16 cellular contexts compared by ENCODE assay signal in genomic region chr3:195302436-195302835, GRCh38. TPM values are rescaled to one million over a fixed set of nuclear protein-coding genes. Genes with fewer than 3 reads are reported as not detected.
DNase-seq lines count a peak whose midpoint lies in the region; ATAC-seq and TF ChIP-seq lines count a peak whose summit lies in the region.
"Had no signal": no experiment of that assay in that cellular context is flagged by ENCODE, and none has a peak within 500 bp of the region (broad histone marks: within the 10 kb centered on the region; RNA-seq: fewer than 3 reads in every experiment).

No MANE protein-coding gene starts in this region.

- TF ChIP-seq CTCF in astrocyte of the spinal cord (IDR thresholded peaks at IDR 0.05; ENCODE audit: low read depth, low read length) (no peak), mesothelial cell of epicardium (IDR thresholded peaks at IDR 0.05; ENCODE audit: unreplicated experiment) (no peak)
- TF ChIP-seq CTCF in CD8-positive, alpha-beta T cell (IDR thresholded peaks at IDR 0.05), result no peak

- H3K36me3 ChIP-seq in mesenchymal stem cell (ENCODE audit: control insufficient read depth in 1 of 2, insufficient read depth in 2 of 2, low read depth in 1 of 2, low read length in 2 of 2), result peaks cover 16 to 78% of the 10 kb centered on the region in 2 experiments
- peaks cover 13% of the 10 kb centered on the region for H3K36me3 ChIP-seq in CD8-positive, alpha-beta T cell (ENCODE audit: insufficient read depth, low read length)

- H2BK12ac ChIP-seq in mesenchymal stem cell (ENCODE audit: low read length in 2 of 2), result no peak overlapping the region

- H3K14ac ChIP-seq in mesenchymal stem cell (ENCODE audit: low read length in 2 of 2), result no peak overlapping the region

- no peak overlapping the region for H3K4me2 ChIP-seq in mesenchymal stem cell (ENCODE audit: low read length, poor library complexity, severe bottlenecking)
- H3K4me2 ChIP-seq: BLaER1, GM23338 had no signal

- H3K79me1 ChIP-seq in mesenchymal stem cell (replicated peaks; ENCODE audit: low read length, poor library complexity, severe bottlenecking), result peaks cover 15% of the 10 kb centered on the region

- no peak overlapping the region for H4K8ac ChIP-seq in mesenchymal stem cell (ENCODE audit: low read length)

- H3K27me3 Mint-ChIP-seq in activated T-cell treated with anti-CD3 and anti-CD28 coated beads, Interleukin-2, amount 50 U/mL, for 72 hours (ENCODE audit: low read depth), result no peaks in the 10 kb centered on the region
- no peaks in the 10 kb centered on the region for H3K27me3 Mint-ChIP-seq in activated T-cell treated with anti-CD3 and anti-CD28 coated beads, Interleukin-2, amount 50 U/mL, for 24 hours
- no peaks in the 10 kb centered on the region for H3K27me3 Mint-ChIP-seq in mesothelial cell of epicardium (ENCODE audit: low read depth)
- H3K27me3 Mint-ChIP-seq in CD8-positive, alpha-beta T cell (ENCODE audit: low read depth), result no peaks in the 10 kb centered on the region

- no peak overlapping the region for H2BK5ac ChIP-seq in mesenchymal stem cell (ENCODE audit: low read depth, low read length, poor library complexity, severe bottlenecking)

- H3K18ac ChIP-seq in mesenchymal stem cell (ENCODE audit: low read depth in 1 of 2, low read length in 2 of 2), result no peak overlapping the region

- peaks cover 1% of the 10 kb centered on the region for H3K4me1 ChIP-seq in mesenchymal stem cell (ENCODE audit: control insufficient read depth, insufficient read depth, low read depth, low read length)
- no peaks in the 10 kb centered on the region for H3K4me1 ChIP-seq in CD8-positive, alpha-beta T cell (ENCODE audit: insufficient read depth, low read length)
- H3K4me1 ChIP-seq: BLaER1 had no signal

- no peak for ATAC-seq in activated T-cell treated with anti-CD3 and anti-CD28 coated beads, Interleukin-2, amount 50 U/mL, for 72 hours (replicated peaks in 1 of 2)
- no peak for ATAC-seq in CD8-positive, alpha-beta T cell
- no peak for ATAC-seq in Right ventricle myocardium inferior
- ATAC-seq: GM23338 had no signal

- no peaks in the 10 kb centered on the region for H3K4me1 Mint-ChIP-seq in activated T-cell treated with anti-CD3 and anti-CD28 coated beads, Interleukin-2, amount 50 U/mL, for 72 hours (ENCODE audit: low read depth)
- H3K4me1 Mint-ChIP-seq in activated T-cell treated with anti-CD3 and anti-CD28 coated beads, Interleukin-2, amount 50 U/mL, for 24 hours (ENCODE audit: low read depth), result no peaks in the 10 kb centered on the region
- no peaks in the 10 kb centered on the region for H3K4me1 Mint-ChIP-seq in mesothelial cell of epicardium
- peaks cover 3% of the 10 kb centered on the region for H3K4me1 Mint-ChIP-seq in CD8-positive, alpha-beta T cell (ENCODE audit: low read depth)
- H3K4me1 Mint-ChIP-seq: GM23338 had no signal

- H3K4me3 ChIP-seq in astrocyte of the spinal cord (ENCODE audit: low read depth, low read length), result no peak overlapping the region
- no peak overlapping the region for H3K4me3 ChIP-seq in mesenchymal stem cell (ENCODE audit: insufficient read depth in 1 of 2, low read depth in 1 of 2, low read length in 2 of 2)
- no peak overlapping the region for H3K4me3 ChIP-seq in CD8-positive, alpha-beta T cell (ENCODE audit: low read depth, low read length)
- H3K4me3 ChIP-seq: BLaER1, GM23338 had no signal

- no peak overlapping the region for H3K4ac ChIP-seq in mesenchymal stem cell (ENCODE audit: low read depth in 1 of 2, low read length in 2 of 2)

- DNase-seq in activated T-cell treated with anti-CD3 and anti-CD28 coated beads, Interleukin-2, amount 50 U/mL, for 72 hours, result no peak
- no peak for DNase-seq in activated T-cell treated with anti-CD3 and anti-CD28 coated beads, Interleukin-2, amount 50 U/mL, for 24 hours
- DNase-seq in astrocyte of the spinal cord (ENCODE audit: low read depth, low spot score) (peak; percentile 17), mesenchymal stem cell (peak; percentile 13), mesothelial cell of epicardium (ENCODE audit: low spot score in 2 of 2, unreplicated experiment in 2 of 2) (no peak), Right ventricle myocardium inferior (ENCODE audit: missing footprints) (no peak), foreskin melanocyte (no peak)
- DNase-seq in CD8-positive, alpha-beta T cell, result no peak
- DNase-seq: DMS 273 treated with DMSO at 0.1 percent for 48 hours, NCI-H187 treated with DMSO at 0.1 percent for 48 hours, NCI-H345, NCI-H526 treated with DMSO at 0.1 percent for 48 hours, SHP77 treated with DMSO at 0.1 percent for 48 hours had no signal

- peaks cover 0 to under 1% of the 10 kb centered on the region in 2 donors for H3K36me3 Mint-ChIP-seq in activated T-cell treated with anti-CD3 and anti-CD28 coated beads, Interleukin-2, amount 50 U/mL, for 72 hours (ENCODE audit: insufficient read depth in 2 of 2)
- peaks cover 62% of the 10 kb centered on the region for H3K36me3 Mint-ChIP-seq in activated T-cell treated with anti-CD3 and anti-CD28 coated beads, Interleukin-2, amount 50 U/mL, for 24 hours (ENCODE audit: low read depth)
- peaks cover 20% of the 10 kb centered on the region for H3K36me3 Mint-ChIP-seq in mesothelial cell of epicardium
- peaks cover 68% of the 10 kb centered on the region for H3K36me3 Mint-ChIP-seq in CD8-positive, alpha-beta T cell

- CTCF ChIA-PET in CD8-positive, alpha-beta T cell (lab: Charles Lee), result interaction anchor here (0.6 to 0.8 kb wide), 2 partner anchors 10 to 31 kb away, joined by 3 read pairs; no protein-coding TSS in a partner anchor

- H3K4me3 Mint-ChIP-seq in activated T-cell treated with anti-CD3 and anti-CD28 coated beads, Interleukin-2, amount 50 U/mL, for 72 hours, result no peak overlapping the region
- H3K4me3 Mint-ChIP-seq in activated T-cell treated with anti-CD3 and anti-CD28 coated beads, Interleukin-2, amount 50 U/mL, for 24 hours, result no peak overlapping the region
- H3K4me3 Mint-ChIP-seq in mesothelial cell of epicardium, result no peak overlapping the region
- H3K4me3 Mint-ChIP-seq in CD8-positive, alpha-beta T cell, result no peak overlapping the region
- H3K4me3 Mint-ChIP-seq: GM23338 had no signal

- no peak overlapping the region for H4K91ac ChIP-seq in mesenchymal stem cell (ENCODE audit: low read length)

- H3K27ac Mint-ChIP-seq in activated T-cell treated with anti-CD3 and anti-CD28 coated beads, Interleukin-2, amount 50 U/mL, for 72 hours, result peak overlapping the region; percentile 89
- no peak overlapping the region for H3K27ac Mint-ChIP-seq in activated T-cell treated with anti-CD3 and anti-CD28 coated beads, Interleukin-2, amount 50 U/mL, for 24 hours
- H3K27ac Mint-ChIP-seq in mesothelial cell of epicardium, result no peak overlapping the region
- no peak overlapping the region for H3K27ac Mint-ChIP-seq in CD8-positive, alpha-beta T cell
- H3K27ac Mint-ChIP-seq: GM23338 had no signal

- H3K23ac ChIP-seq in mesenchymal stem cell (ENCODE audit: low read length in 2 of 2), result no peak overlapping the region

- intact Hi-C loops in CD8-positive, alpha-beta T cell (cut with DNase I, micrococcal nuclease), result no loop called here
- intact Hi-C loops in Right ventricle myocardium inferior (cut with DNase I), result no loop called here

- WGBS in mesenchymal stem cell, result 96% methylated on average over 2 of the region's 3 CpGs

- POLR2A ChIA-PET in CD8-positive, alpha-beta T cell (lab: Charles Lee), result no interaction called here

- no peak overlapping the region for H2BK120ac ChIP-seq in mesenchymal stem cell (ENCODE audit: low read depth, low read length)

- H3K9me3 ChIP-seq in mesenchymal stem cell (ENCODE audit: control insufficient read depth, low read length), result no peaks in the 10 kb centered on the region
- H3K9me3 ChIP-seq in CD8-positive, alpha-beta T cell (ENCODE audit: low read length), result no peaks in the 10 kb centered on the region
- H3K9me3 ChIP-seq: BLaER1 had no signal

- H3K9ac ChIP-seq in mesenchymal stem cell (ENCODE audit: low read length), result no peak overlapping the region
- H3K9ac ChIP-seq: BLaER1 had no signal

- no peaks in the 10 kb centered on the region for H3K9me3 Mint-ChIP-seq in activated T-cell treated with anti-CD3 and anti-CD28 coated beads, Interleukin-2, amount 50 U/mL, for 72 hours
- H3K9me3 Mint-ChIP-seq in activated T-cell treated with anti-CD3 and anti-CD28 coated beads, Interleukin-2, amount 50 U/mL, for 24 hours, result no peaks in the 10 kb centered on the region
- no peaks in the 10 kb centered on the region for H3K9me3 Mint-ChIP-seq in mesothelial cell of epicardium
- H3K9me3 Mint-ChIP-seq in CD8-positive, alpha-beta T cell, result no peaks in the 10 kb centered on the region
- H3K9me3 Mint-ChIP-seq: GM23338 had no signal

- no peak overlapping the region for H3K27ac ChIP-seq in mesenchymal stem cell (ENCODE audit: low read length, poor library complexity, severe bottlenecking)
- no peak overlapping the region for H3K27ac ChIP-seq in CD8-positive, alpha-beta T cell (ENCODE audit: low read depth, low read length)
- H3K27ac ChIP-seq: 22Rv1, BLaER1 had no signal

- no peak overlapping the region for H2AFZ ChIP-seq in mesenchymal stem cell (ENCODE audit: low read depth, low read length)
- H2AFZ ChIP-seq: GM23338 had no signal

- in situ Hi-C loops in astrocyte of the spinal cord (cut with HindIII; ENCODE audit: low sequenced_read_pairs), result no loop called here

- H2AK5ac ChIP-seq in mesenchymal stem cell (ENCODE audit: low read length, severe bottlenecking), result no peak overlapping the region

- no peaks in the 10 kb centered on the region for H3K27me3 ChIP-seq in mesenchymal stem cell (ENCODE audit: control insufficient read depth in 1 of 2, insufficient read depth in 1 of 2, low read length in 2 of 2)
- H3K27me3 ChIP-seq in CD8-positive, alpha-beta T cell (ENCODE audit: insufficient read depth, low read length), result no peaks in the 10 kb centered on the region
- H3K27me3 ChIP-seq: BLaER1 had no signal

- H2BK15ac ChIP-seq in mesenchymal stem cell (ENCODE audit: low read depth, poor library complexity, severe bottlenecking), result no peak overlapping the region

RNA-seq across cellular contexts. Expression of gene XXYLT1, which starts 31.5 kb away (rescaled TPM):
- 1 to 10 TPM; 6.2 to 6.6 TPM for total RNA-seq in activated T-cell treated with anti-CD3 and anti-CD28 coated beads, Interleukin-2, amount 50 U/mL, for 72 hours
- polyA plus RNA-seq in mesenchymal stem cell (2013, experiment 1 of 2), result 27.1 TPM
- 27.1 TPM for polyA plus RNA-seq in mesenchymal stem cell (2013, experiment 2 of 2)
- 41.2 to 42.9 TPM (median 41.9 TPM) in 3 replicates for total RNA-seq in mesothelial cell of epicardium
- total RNA-seq in CD8-positive, alpha-beta T cell, result 1 to 10 TPM; 3.7 to 4.3 TPM
- total RNA-seq in Right ventricle myocardium inferior, result 2.7 TPM

Comparison
In these comparisons a context has a peak if more than half of its experiments do, and no peak if none do; other contexts are left out.
1. DNase-seq: peak in astrocyte of the spinal cord (single experiment) and mesenchymal stem cell (single experiment); none in activated T-cell treated with anti-CD3 and anti-CD28 coated beads, Interleukin-2, amount 50 U/mL, for 72 hours (0 of 2), activated T-cell treated with anti-CD3 and anti-CD28 coated beads, Interleukin-2, amount 50 U/mL, for 24 hours (single experiment), mesothelial cell of epicardium (0 of 2), CD8-positive, alpha-beta T cell (0 of 7), Right ventricle myocardium inferior (single experiment) and foreskin melanocyte (single experiment).